1 cellular context compared by ENCODE assay signal in the genomic region with DNA sequence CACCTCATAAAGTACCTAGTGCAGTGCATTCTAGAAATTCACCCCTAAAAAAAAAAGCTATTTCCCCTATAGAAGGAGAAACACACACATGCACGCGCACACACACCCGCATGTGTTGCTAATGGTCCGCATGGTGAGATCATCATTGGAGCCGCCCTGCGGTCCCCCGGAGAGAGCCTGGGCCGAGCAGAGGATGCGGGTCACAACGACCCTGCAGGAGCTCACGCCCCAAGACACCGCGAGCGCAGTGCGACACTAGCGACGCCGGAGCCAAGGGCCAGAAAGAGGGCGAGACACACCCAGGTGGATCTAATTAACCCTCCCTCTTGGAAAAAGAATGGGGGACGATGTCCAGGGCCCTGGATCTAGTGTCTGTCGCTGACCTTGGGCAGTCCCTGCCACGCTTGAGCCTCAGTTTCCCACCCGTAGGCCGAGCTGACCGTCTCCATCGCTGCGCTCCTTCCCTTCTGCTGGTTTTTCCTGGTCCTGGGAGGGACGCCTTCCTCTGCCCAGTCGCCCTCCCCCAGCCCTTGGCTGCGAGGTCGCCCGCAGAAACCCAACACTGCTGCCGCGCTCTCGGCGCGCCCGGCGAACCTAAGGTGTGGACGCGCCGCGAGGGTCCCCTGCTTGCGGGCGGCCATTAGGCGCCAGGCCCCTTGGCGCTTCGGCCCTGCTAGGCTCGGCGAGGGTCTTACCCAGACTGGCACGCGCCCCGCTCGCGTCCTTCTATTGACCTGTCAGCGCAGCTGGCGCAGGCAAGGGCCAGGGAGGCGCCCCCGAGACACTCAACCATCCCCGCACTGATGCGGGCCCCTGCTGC.
TF ChIP-seq lines count a peak whose summit lies in the region.

No MANE protein-coding gene starts in this region.

TF ChIP-seq in endothelial cell of umbilical vein, 7 proteins besides CTCF, POLR2A, EP300 and RAD21:
- TF ChIP-seq, protein P1, sequence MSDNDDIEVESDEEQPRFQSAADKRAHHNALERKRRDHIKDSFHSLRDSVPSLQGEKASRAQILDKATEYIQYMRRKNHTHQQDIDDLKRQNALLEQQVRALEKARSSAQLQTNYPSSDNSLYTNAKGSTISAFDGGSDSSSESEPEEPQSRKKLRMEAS (IDR thresholded peaks at IDR 0.05; ENCODE audit: insufficient read depth, insufficient read length), result no peak
- TF ChIP-seq GATA2 (IDR thresholded peaks at IDR 0.05; ENCODE audit: insufficient read depth, insufficient read length, low read depth, low read length) (no peak), JUN (IDR thresholded peaks at IDR 0.05; ENCODE audit: borderline replicate concordance, insufficient read depth, insufficient read length, low read depth) (no peak), POLR2AphosphoS5 (IDR thresholded peaks at IDR 0.05; ENCODE audit: insufficient read depth, low read depth, low read length) (no peak), FOS (IDR thresholded peaks at IDR 0.05; ENCODE audit: borderline replicate concordance, insufficient read depth, low read length) (no peak), MYC (IDR thresholded peaks at IDR 0.05; ENCODE audit: low read depth, low read length) (no peak), EZH2 (IDR thresholded peaks at IDR 0.05; ENCODE audit: borderline replicate concordance, low read depth, low read length, severe bottlenecking) (no peak)
